In genomic region chr1:209829716-209830115, GRCh38 we compare ENCODE assay signal across 20 cellular contexts. TPM values are rescaled to one million over a fixed set of nuclear protein-coding genes. Genes with fewer than 3 reads are reported as not detected.
A peak's percentile ranks its signal among the peaks of the same experiment; 100 is the strongest.
DNase-seq lines count a peak whose midpoint lies in the region; ATAC-seq, FAIRE-seq and TF ChIP-seq lines count a peak whose summit lies in the region.
"Had no signal": no experiment of that assay in that cellular context is flagged by ENCODE, and none has a peak within 500 bp of the region (broad histone marks: within the 10 kb centered on the region; RNA-seq: fewer than 3 reads in every experiment).

No MANE protein-coding gene starts in this region.

- 82 to 83% methylated on average over 2 of the region's 2 CpGs for WGBS in pancreas, 2 donors

- peaks cover 39% of the 10 kb centered on the region for H3K36me3 ChIP-seq in CD4-positive, alpha-beta memory T cell (ENCODE audit: insufficient read depth, low read length)
- H3K36me3 ChIP-seq in HCT116 (ENCODE audit: control insufficient read depth in 1 of 2, insufficient read depth in 2 of 2, low read length in 2 of 2) (peaks cover 28 to 33% of the 10 kb centered on the region in 2 experiments), pancreas (peaks cover 0 to 40% (median 8%) of the 10 kb centered on the region in 3 donors)
- peaks cover 12 to 40% (median 21%) of the 10 kb centered on the region in 3 experiments for H3K36me3 ChIP-seq in naive thymus-derived CD4-positive, alpha-beta T cell (ENCODE audit: control insufficient read depth in 2 of 3, insufficient read depth in 3 of 3, low read length in 3 of 3)

- no peaks in the 10 kb centered on the region for H3K27me3 ChIP-seq in CD4-positive, alpha-beta memory T cell (ENCODE audit: insufficient read depth, low read length)
- H3K27me3 ChIP-seq in HCT116 (ENCODE audit: insufficient read depth, low read length), result no peaks in the 10 kb centered on the region
- H3K27me3 ChIP-seq in naive thymus-derived CD4-positive, alpha-beta T cell (ENCODE audit: control insufficient read depth in 2 of 2, insufficient read depth in 2 of 2, low read length in 2 of 2), result no peaks in the 10 kb centered on the region
- H3K27me3 ChIP-seq in pancreas, result no peaks in the 10 kb centered on the region
- H3K27me3 ChIP-seq: heart right ventricle, SJCRH30 had no signal

- BruUV-seq in HCT116 (replicated peaks; lab: Mats Ljungman, UMichigan), result no TSS peak

- peak overlapping the region; percentile 23 to 97 (median 84) for H3K4me3 Mint-ChIP-seq in CD4-positive, alpha-beta memory T cell
- H3K4me3 Mint-ChIP-seq in activated naive CD8-positive, alpha-beta T cell, result peak overlapping the region; percentile 95
- peak overlapping the region; percentile 59 to 87 (median 81) for H3K4me3 Mint-ChIP-seq in naive thymus-derived CD4-positive, alpha-beta T cell

- POLR2A ChIA-PET in CD4-positive, alpha-beta memory T cell (lab: Charles Lee; ENCODE audit: partially characterized antibody), result no interaction called here
- POLR2A ChIA-PET in HCT116 (lab: Charles Lee) (no interaction called here), HEK293T (lab: Yijun Ruan, JAX) (no interaction called here)
- POLR2A ChIA-PET in naive thymus-derived CD4-positive, alpha-beta T cell (lab: Charles Lee), result interaction anchor here (11.0 kb wide), 1 partner anchor 61 kb away, joined by 62 read pairs; no protein-coding TSS in a partner anchor

- peaks cover 0 to 2% of the 10 kb centered on the region in 2 donors for H3K27me3 Mint-ChIP-seq in CD4-positive, alpha-beta memory T cell
- no peaks in the 10 kb centered on the region for H3K27me3 Mint-ChIP-seq in activated naive CD8-positive, alpha-beta T cell
- peaks cover 0 to 6% (median 0%) of the 10 kb centered on the region in 5 donors for H3K27me3 Mint-ChIP-seq in naive thymus-derived CD4-positive, alpha-beta T cell

- no peak for TF ChIP-seq RAD21 in HCT116 (IDR thresholded peaks at IDR 0.05; ENCODE audit: low read depth)

- TF ChIP-seq POLR2A in HCT116 (IDR thresholded peaks at IDR 0.05; ENCODE audit: borderline replicate concordance, extremely low read depth, insufficient read depth, insufficient read length), result no peak

- CTCF ChIA-PET in CD4-positive, alpha-beta memory T cell (lab: Charles Lee; ENCODE audit: partially characterized antibody), result interaction anchor here (1.2 kb wide), 1 partner anchor 11 kb away, joined by 4 read pairs; no protein-coding TSS in a partner anchor
- CTCF ChIA-PET in HCT116 (lab: Charles Lee), result no interaction called here
- CTCF ChIA-PET in naive thymus-derived CD4-positive, alpha-beta T cell (lab: Charles Lee), result interaction anchor here (0.6 kb wide), 1 partner anchor 26 kb away, joined by 3 read pairs; no protein-coding TSS in a partner anchor
- CTCF ChIA-PET in HEK293T (lab: Yijun Ruan, JAX), result no interaction called here

- intact Hi-C loops in CD4-positive, alpha-beta memory T cell (cut with micrococcal nuclease), result loop anchor here (5.0 kb wide), 2 partner anchors 137 to 262 kb away; no protein-coding TSS in a partner anchor
- intact Hi-C loops in HCT116 (cut with micrococcal nuclease), result no loop called here
- intact Hi-C loops in naive thymus-derived CD4-positive, alpha-beta T cell (cut with micrococcal nuclease), result loop anchor here in 1 of 2 donors (5.0 kb wide), 2 partner anchors 137 to 252 kb away; no protein-coding TSS in a partner anchor
- intact Hi-C loops in pancreas (cut with DNase I), result no loop called here
- intact Hi-C loops in cardiac septum (cut with DNase I), result loop anchor here (5.0 to 10.0 kb wide), 2 partner anchors 62 to 255 kb away; no protein-coding TSS in a partner anchor

- no peaks in the 10 kb centered on the region for H3K9me3 Mint-ChIP-seq in CD4-positive, alpha-beta memory T cell
- no peaks in the 10 kb centered on the region for H3K9me3 Mint-ChIP-seq in activated naive CD8-positive, alpha-beta T cell (ENCODE audit: low read depth)
- no peaks in the 10 kb centered on the region for H3K9me3 Mint-ChIP-seq in naive thymus-derived CD4-positive, alpha-beta T cell

- no peaks in the 10 kb centered on the region for H3K9me2 ChIP-seq in HCT116 (ENCODE audit: insufficient read depth)

- no peak overlapping the region for H3K9ac ChIP-seq in HCT116 (ENCODE audit: low read length)

- no peak for ATAC-seq in HCT116
- no peak for ATAC-seq in naive thymus-derived CD4-positive, alpha-beta T cell
- ATAC-seq in pancreas, result no peak
- ATAC-seq: heart right ventricle, left ventricle myocardium superior had no signal

- RAD21 ChIA-PET in HCT116 (lab: Charles Lee; ENCODE audit: low non-redundant PET in 1 of 2, low total read pairs in 2 of 2, uncharacterized antibody in 2 of 2, unreplicated experiment in 2 of 2), result no interaction called here

- peak overlapping the region in 4 of 7 donors; percentile 1 to 66 (median 55) for H3K27ac Mint-ChIP-seq in CD4-positive, alpha-beta memory T cell
- peak overlapping the region; percentile 89 for H3K27ac Mint-ChIP-seq in activated naive CD8-positive, alpha-beta T cell
- peak overlapping the region in 7 of 9 donors; percentile 34 to 81 (median 60) for H3K27ac Mint-ChIP-seq in naive thymus-derived CD4-positive, alpha-beta T cell

- no peak for FAIRE-seq in pancreas (lab: Jason Lieb, UNC)
- FAIRE-seq: GM12892, GM19239, H1 had no signal

- H3K4me1 Mint-ChIP-seq in CD4-positive, alpha-beta memory T cell, result peaks cover 27 to 45% (median 30%) of the 10 kb centered on the region in 4 donors
- peaks cover 47% of the 10 kb centered on the region for H3K4me1 Mint-ChIP-seq in activated naive CD8-positive, alpha-beta T cell (ENCODE audit: low read depth)
- H3K4me1 Mint-ChIP-seq in naive thymus-derived CD4-positive, alpha-beta T cell, result peaks cover 25 to 60% (median 45%) of the 10 kb centered on the region in 7 donors

- H3K27ac ChIP-seq in CD4-positive, alpha-beta memory T cell (ENCODE audit: low read depth, low read length), result no peak overlapping the region
- H3K27ac ChIP-seq in HCT116 (ENCODE audit: low read depth, low read length) (no peak overlapping the region), pancreas (no peak overlapping the region)
- H3K27ac ChIP-seq in naive thymus-derived CD4-positive, alpha-beta T cell (ENCODE audit: low read depth, low read length), result no peak overlapping the region
- H3K27ac ChIP-seq: heart right ventricle, SJCRH30 had no signal

- H2AFZ ChIP-seq in HCT116 (ENCODE audit: low read depth, low read length, poor library complexity, severe bottlenecking), result no peak overlapping the region

- TF ChIP-seq CTCF in HCT116 (IDR thresholded peaks at IDR 0.05 in 2 of 3, conservative IDR thresholded peaks at IDR 0.05 in 1 of 3; ENCODE audit: borderline replicate concordance in 1 of 3, insufficient read depth in 1 of 3, low read depth in 2 of 3, low read length in 2 of 3) (no peak), pancreas (IDR thresholded peaks at IDR 0.05) (no peak)

- H3K4me2 ChIP-seq in HCT116 (ENCODE audit: low read length), result peak overlapping the region; percentile 63; the same call in 1 of the 2 replicates

- peaks cover 41% of the 10 kb centered on the region for H3K79me2 ChIP-seq in HCT116 (ENCODE audit: insufficient read depth, low read length)

- H3K4me1 ChIP-seq in CD4-positive, alpha-beta memory T cell (ENCODE audit: insufficient read depth, low read length), result peaks cover 14% of the 10 kb centered on the region
- H3K4me1 ChIP-seq in HCT116 (ENCODE audit: control insufficient read depth in 1 of 2, insufficient read depth in 2 of 2, low read length in 2 of 2) (peaks cover 0 to 15% of the 10 kb centered on the region in 2 experiments; a peak in 1 of 4 replicates), pancreas (peaks cover 0 to 10% (median 8%) of the 10 kb centered on the region in 3 donors)
- H3K4me1 ChIP-seq in naive thymus-derived CD4-positive, alpha-beta T cell (ENCODE audit: control insufficient read depth in 2 of 2, insufficient read depth in 2 of 2, low read length in 2 of 2), result peaks cover 8 to 16% of the 10 kb centered on the region in 2 donors
- H3K4me1 ChIP-seq: SJCRH30 had no signal

- no peaks in the 10 kb centered on the region for H3K9me3 ChIP-seq in CD4-positive, alpha-beta memory T cell (ENCODE audit: control insufficient read depth in 1 of 2, low read length in 2 of 2)
- no peaks in the 10 kb centered on the region for H3K9me3 ChIP-seq in HCT116 (ENCODE audit: control insufficient read depth in 1 of 2, insufficient read depth in 1 of 2, low read depth in 1 of 2, low read length in 2 of 2)
- no peaks in the 10 kb centered on the region for H3K9me3 ChIP-seq in naive thymus-derived CD4-positive, alpha-beta T cell (ENCODE audit: control insufficient read depth in 2 of 3, low read length in 3 of 3)
- H3K9me3 ChIP-seq in pancreas, result no peaks in the 10 kb centered on the region
- H3K9me3 ChIP-seq: heart right ventricle, SJCRH30 had no signal

- H4K20me1 ChIP-seq in HCT116 (ENCODE audit: insufficient read depth), result no peaks in the 10 kb centered on the region

- no peak for DNase-seq in CD4-positive, alpha-beta memory T cell
- DNase-seq in HCT116 (ENCODE audit: low read depth, low spot score), result no peak
- no peak for DNase-seq in naive thymus-derived CD4-positive, alpha-beta T cell
- no peak for DNase-seq in HEK293T (ENCODE audit: extremely low spot score)
- DNase-seq in medulla oblongata (ENCODE audit: extremely low spot score), result no peak
- DNase-seq in pancreas, result no peak
- no peak for DNase-seq in cardiac septum (ENCODE audit: low spot score)
- DNase-seq: activated CD4-positive, alpha-beta T cell treated with anti-CD3 and anti-CD28 coated beads for 4 hours; anterior cingulate cortex; DMS153; effector memory CD4-positive, alpha-beta T cell; heart right ventricle; left ventricle myocardium superior; NCI-H146; NCI-H774; SJCRH30 had no signal

- H3K36me3 Mint-ChIP-seq in CD4-positive, alpha-beta memory T cell, result peaks cover 38 to 40% of the 10 kb centered on the region in 2 donors
- peaks cover 22% of the 10 kb centered on the region for H3K36me3 Mint-ChIP-seq in activated naive CD8-positive, alpha-beta T cell
- H3K36me3 Mint-ChIP-seq in naive thymus-derived CD4-positive, alpha-beta T cell, result peaks cover 20 to 32% (median 30%) of the 10 kb centered on the region in 5 donors

- H3K4me3 ChIP-seq in CD4-positive, alpha-beta memory T cell (ENCODE audit: low read length in 2 of 2), result no peak overlapping the region
- H3K4me3 ChIP-seq in HCT116 (replicated peaks in 1 of 2; ENCODE audit: low read depth in 1 of 2, low read length in 2 of 2) (no peak overlapping the region), pancreas (no peak overlapping the region)
- H3K4me3 ChIP-seq in naive thymus-derived CD4-positive, alpha-beta T cell (ENCODE audit: low read length), result no peak overlapping the region

RNA-seq across cellular contexts. Expression of gene UTP25, which starts 1.9 kb away (rescaled TPM):
- 10 to 100 TPM; 13.4 to 13.6 TPM for total RNA-seq in CD4-positive, alpha-beta memory T cell
- polyA plus RNA-seq in CD4-positive, alpha-beta memory T cell, result 1 to 10 TPM; 3.7 to 5.4 TPM
- total RNA-seq in HCT116 (2021; ENCODE audit: unreplicated experiment) (12.7 TPM), pancreas (1 to 10 TPM; 2.4 to 4.4 (median 3.7) TPM), cardiac septum (4.1 TPM)
- 3.9 and 5.1 TPM in 2 replicates for polyA plus RNA-seq in HCT116 (2012)
- total RNA-seq in naive thymus-derived CD4-positive, alpha-beta T cell, result 10 to 100 TPM in 3 of 5 experiments, 1 to 10 TPM in 2; 6.0 to 16.3 (median 12.7) TPM
- 1 to 10 TPM; 3.2 to 8.0 TPM for polyA plus RNA-seq in naive thymus-derived CD4-positive, alpha-beta T cell
- 1 to 10 TPM in 1 of 2 donors, under 1 TPM in 1; 0.95 to 1.9 TPM for polyA plus RNA-seq in pancreas

RNA-seq across cellular contexts. Expression of gene IRF6, which starts 23.8 kb away (rescaled TPM):
- under 1 TPM; 0.15 to 0.50 TPM for total RNA-seq in CD4-positive, alpha-beta memory T cell
- polyA plus RNA-seq in CD4-positive, alpha-beta memory T cell, result under 1 TPM in 1 of 2 donors, not detected in 1; 0.42 TPM
- total RNA-seq in HCT116 (2021; ENCODE audit: unreplicated experiment) (35.2 TPM), pancreas (10 to 100 TPM; 17.3 to 36.8 (median 22.0) TPM), cardiac septum (34.0 TPM)
- polyA plus RNA-seq in HCT116 (2012), result 29.4 and 35.7 TPM in 2 replicates
- 1 to 10 TPM in 2 of 5 experiments, under 1 TPM in 2, not detected in 1; 0.30 to 2.3 (median 0.97) TPM for total RNA-seq in naive thymus-derived CD4-positive, alpha-beta T cell
- polyA plus RNA-seq in naive thymus-derived CD4-positive, alpha-beta T cell, result 1 to 10 TPM in 1 of 2 donors, under 1 TPM in 1; 0.41 to 1.6 TPM
- 10 to 100 TPM in 1 of 2 donors, 1 to 10 TPM in 1; 7.7 to 13.1 TPM for polyA plus RNA-seq in pancreas
- total RNA-seq: SJCRH30 had no signal

RNA-seq across cellular contexts. Expression of gene C1orf74, which starts 45.4 kb away (rescaled TPM):
- 1 to 10 TPM; 1.2 TPM for total RNA-seq in CD4-positive, alpha-beta memory T cell
- polyA plus RNA-seq in CD4-positive, alpha-beta memory T cell, result under 1 TPM in 1 of 2 donors, not detected in 1; 0.41 TPM
- total RNA-seq in HCT116 (2021; ENCODE audit: unreplicated experiment) (5.6 TPM), pancreas (1 to 10 TPM in 1 of 6 donors, under 1 TPM in 5; 0.39 to 1.2 (median 0.78) TPM), cardiac septum (1.6 TPM)
- polyA plus RNA-seq in HCT116 (2012), result 2.7 and 4.1 TPM in 2 replicates
- total RNA-seq in naive thymus-derived CD4-positive, alpha-beta T cell, result 1 to 10 TPM in 3 of 5 experiments, under 1 TPM in 2; 0.51 to 1.5 (median 1.3) TPM
- under 1 TPM; 0.31 to 0.45 TPM for polyA plus RNA-seq in naive thymus-derived CD4-positive, alpha-beta T cell
- under 1 TPM; 0.80 to 0.92 TPM for polyA plus RNA-seq in pancreas

Comparison
In these comparisons a context has a peak if more than half of its experiments do, and no peak if none do; other contexts are left out.
1. RNA of gene IRF6, which starts 23.8 kb away (total RNA-seq): 35.2 TPM in HCT116 (single experiment), 34.0 TPM in cardiac septum (single experiment) and 17.3 to 36.8 TPM in pancreas; 0.15 to 0.50 TPM in CD4-positive, alpha-beta memory T cell and 0.30 to 2.3 TPM in naive thymus-derived CD4-positive, alpha-beta T cell; every median in the first group is over 4 times any median in the second.
2. CTCF ChIA-PET loops: an anchor here in CD4-positive, alpha-beta memory T cell (1.2 kb wide) and naive thymus-derived CD4-positive, alpha-beta T cell (0.6 kb wide); none called in HCT116 and HEK293T.
3. intact Hi-C loops: an anchor here in CD4-positive, alpha-beta memory T cell (5.0 kb wide) and cardiac septum (5.0 to 10.0 kb wide); none called in HCT116 and pancreas.
4. Peak in every context shown above with its lines, with median percentiles within 50 percentile points of each other: H3K27ac Mint-ChIP-seq and H3K4me3 Mint-ChIP-seq.